Comparison of ENCODE assay signal across 1 cellular context in the genomic region with DNA sequence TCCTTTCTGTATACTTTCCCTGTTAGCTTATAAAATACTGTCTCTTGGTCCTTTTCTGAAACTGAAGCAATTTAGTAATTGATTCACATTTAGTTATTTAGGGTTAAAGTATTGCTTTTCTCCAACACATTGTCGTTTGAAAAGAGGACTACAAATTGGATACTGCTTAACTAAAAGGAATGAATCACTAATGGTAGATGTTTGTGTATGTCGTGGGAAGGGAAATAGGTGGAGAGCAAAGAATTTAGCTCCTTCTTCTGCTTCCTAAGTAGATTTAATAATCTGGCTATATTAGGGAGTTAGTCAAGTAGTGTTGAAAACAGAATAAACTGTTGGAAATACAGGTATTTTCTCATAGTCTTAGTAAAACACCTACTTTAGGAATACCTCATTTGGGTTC.
TF ChIP-seq lines count a peak whose summit lies in the region.

No MANE protein-coding gene starts in this region.

TF ChIP-seq in GM23338, 12 proteins besides CTCF, POLR2A, EP300 and RAD21:
- TF ChIP-seq, protein P1, sequence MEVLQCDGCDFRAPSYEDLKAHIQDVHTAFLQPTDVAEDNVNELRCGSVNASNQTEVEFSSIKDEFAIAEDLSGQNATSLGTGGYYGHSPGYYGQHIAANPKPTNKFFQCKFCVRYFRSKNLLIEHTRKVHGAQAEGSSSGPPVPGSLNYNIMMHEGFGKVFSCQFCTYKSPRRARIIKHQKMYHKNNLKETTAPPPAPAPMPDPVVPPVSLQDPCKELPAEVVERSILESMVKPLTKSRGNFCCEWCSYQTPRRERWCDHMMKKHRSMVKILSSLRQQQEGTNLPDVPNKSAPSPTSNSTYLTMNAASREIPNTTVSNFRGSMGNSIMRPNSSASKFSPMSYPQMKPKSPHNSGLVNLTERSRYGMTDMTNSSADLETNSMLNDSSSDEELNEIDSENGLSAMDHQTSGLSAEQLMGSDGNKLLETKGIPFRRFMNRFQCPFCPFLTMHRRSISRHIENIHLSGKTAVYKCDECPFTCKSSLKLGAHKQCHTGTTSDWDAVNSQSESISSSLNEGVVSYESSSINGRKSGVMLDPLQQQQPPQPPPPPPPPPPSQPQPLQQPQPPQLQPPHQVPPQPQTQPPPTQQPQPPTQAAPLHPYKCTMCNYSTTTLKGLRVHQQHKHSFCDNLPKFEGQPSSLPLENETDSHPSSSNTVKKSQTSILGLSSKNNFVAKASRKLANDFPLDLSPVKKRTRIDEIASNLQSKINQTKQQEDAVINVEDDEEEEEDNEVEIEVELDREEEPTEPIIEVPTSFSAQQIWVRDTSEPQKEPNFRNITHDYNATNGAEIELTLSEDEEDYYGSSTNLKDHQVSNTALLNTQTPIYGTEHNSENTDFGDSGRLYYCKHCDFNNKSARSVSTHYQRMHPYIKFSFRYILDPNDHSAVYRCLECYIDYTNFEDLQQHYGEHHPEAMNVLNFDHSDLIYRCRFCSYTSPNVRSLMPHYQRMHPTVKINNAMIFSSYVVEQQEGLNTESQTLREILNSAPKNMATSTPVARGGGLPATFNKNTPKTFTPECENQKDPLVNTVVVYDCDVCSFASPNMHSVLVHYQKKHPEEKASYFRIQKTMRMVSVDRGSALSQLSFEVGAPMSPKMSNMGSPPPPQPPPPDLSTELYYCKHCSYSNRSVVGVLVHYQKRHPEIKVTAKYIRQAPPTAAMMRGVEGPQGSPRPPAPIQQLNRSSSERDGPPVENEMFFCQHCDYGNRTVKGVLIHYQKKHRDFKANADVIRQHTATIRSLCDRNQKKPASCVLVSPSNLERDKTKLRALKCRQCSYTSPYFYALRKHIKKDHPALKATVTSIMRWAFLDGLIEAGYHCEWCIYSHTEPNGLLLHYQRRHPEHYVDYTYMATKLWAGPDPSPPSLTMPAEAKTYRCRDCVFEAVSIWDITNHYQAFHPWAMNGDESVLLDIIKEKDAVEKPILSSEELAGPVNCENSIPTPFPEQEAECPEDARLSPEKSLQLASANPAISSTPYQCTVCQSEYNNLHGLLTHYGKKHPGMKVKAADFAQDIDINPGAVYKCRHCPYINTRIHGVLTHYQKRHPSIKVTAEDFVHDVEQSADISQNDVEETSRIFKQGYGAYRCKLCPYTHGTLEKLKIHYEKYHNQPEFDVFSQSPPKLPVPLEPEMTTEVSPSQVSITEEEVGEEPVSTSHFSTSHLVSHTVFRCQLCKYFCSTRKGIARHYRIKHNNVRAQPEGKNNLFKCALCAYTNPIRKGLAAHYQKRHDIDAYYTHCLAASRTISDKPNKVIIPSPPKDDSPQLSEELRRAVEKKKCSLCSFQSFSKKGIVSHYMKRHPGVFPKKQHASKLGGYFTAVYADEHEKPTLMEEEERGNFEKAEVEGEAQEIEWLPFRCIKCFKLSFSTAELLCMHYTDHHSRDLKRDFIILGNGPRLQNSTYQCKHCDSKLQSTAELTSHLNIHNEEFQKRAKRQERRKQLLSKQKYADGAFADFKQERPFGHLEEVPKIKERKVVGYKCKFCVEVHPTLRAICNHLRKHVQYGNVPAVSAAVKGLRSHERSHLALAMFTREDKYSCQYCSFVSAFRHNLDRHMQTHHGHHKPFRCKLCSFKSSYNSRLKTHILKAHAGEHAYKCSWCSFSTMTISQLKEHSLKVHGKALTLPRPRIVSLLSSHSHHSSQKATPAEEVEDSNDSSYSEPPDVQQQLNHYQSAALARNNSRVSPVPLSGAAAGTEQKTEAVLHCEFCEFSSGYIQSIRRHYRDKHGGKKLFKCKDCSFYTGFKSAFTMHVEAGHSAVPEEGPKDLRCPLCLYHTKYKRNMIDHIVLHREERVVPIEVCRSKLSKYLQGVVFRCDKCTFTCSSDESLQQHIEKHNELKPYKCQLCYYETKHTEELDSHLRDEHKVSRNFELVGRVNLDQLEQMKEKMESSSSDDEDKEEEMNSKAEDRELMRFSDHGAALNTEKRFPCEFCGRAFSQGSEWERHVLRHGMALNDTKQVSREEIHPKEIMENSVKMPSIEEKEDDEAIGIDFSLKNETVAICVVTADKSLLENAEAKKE (CRISPR knock-in tag; IDR thresholded peaks at IDR 0.05), result no peak
- TF ChIP-seq NANOG (IDR thresholded peaks at IDR 0.05; ENCODE audit: borderline replicate concordance), result no peak
- no peak for TF ChIP-seq EZH2 (IDR thresholded peaks at IDR 0.05; ENCODE audit: low read depth, unreplicated experiment)
- no peak for TF ChIP-seq JUNB (IDR thresholded peaks at IDR 0.05; ENCODE audit: unreplicated experiment)
- TF ChIP-seq, protein P2, sequence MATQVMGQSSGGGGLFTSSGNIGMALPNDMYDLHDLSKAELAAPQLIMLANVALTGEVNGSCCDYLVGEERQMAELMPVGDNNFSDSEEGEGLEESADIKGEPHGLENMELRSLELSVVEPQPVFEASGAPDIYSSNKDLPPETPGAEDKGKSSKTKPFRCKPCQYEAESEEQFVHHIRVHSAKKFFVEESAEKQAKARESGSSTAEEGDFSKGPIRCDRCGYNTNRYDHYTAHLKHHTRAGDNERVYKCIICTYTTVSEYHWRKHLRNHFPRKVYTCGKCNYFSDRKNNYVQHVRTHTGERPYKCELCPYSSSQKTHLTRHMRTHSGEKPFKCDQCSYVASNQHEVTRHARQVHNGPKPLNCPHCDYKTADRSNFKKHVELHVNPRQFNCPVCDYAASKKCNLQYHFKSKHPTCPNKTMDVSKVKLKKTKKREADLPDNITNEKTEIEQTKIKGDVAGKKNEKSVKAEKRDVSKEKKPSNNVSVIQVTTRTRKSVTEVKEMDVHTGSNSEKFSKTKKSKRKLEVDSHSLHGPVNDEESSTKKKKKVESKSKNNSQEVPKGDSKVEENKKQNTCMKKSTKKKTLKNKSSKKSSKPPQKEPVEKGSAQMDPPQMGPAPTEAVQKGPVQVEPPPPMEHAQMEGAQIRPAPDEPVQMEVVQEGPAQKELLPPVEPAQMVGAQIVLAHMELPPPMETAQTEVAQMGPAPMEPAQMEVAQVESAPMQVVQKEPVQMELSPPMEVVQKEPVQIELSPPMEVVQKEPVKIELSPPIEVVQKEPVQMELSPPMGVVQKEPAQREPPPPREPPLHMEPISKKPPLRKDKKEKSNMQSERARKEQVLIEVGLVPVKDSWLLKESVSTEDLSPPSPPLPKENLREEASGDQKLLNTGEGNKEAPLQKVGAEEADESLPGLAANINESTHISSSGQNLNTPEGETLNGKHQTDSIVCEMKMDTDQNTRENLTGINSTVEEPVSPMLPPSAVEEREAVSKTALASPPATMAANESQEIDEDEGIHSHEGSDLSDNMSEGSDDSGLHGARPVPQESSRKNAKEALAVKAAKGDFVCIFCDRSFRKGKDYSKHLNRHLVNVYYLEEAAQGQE (IDR thresholded peaks at IDR 0.05; ENCODE audit: unreplicated experiment), result no peak
- TF ChIP-seq STAT1 (IDR thresholded peaks at IDR 0.05; ENCODE audit: unreplicated experiment), result no peak
- TF ChIP-seq ZNF331 (CRISPR knock-in tag; IDR thresholded peaks at IDR 0.05; ENCODE audit: low read depth), result no peak
